Comparison of ENCODE assay signal across 1 cellular context in the genomic region with DNA sequence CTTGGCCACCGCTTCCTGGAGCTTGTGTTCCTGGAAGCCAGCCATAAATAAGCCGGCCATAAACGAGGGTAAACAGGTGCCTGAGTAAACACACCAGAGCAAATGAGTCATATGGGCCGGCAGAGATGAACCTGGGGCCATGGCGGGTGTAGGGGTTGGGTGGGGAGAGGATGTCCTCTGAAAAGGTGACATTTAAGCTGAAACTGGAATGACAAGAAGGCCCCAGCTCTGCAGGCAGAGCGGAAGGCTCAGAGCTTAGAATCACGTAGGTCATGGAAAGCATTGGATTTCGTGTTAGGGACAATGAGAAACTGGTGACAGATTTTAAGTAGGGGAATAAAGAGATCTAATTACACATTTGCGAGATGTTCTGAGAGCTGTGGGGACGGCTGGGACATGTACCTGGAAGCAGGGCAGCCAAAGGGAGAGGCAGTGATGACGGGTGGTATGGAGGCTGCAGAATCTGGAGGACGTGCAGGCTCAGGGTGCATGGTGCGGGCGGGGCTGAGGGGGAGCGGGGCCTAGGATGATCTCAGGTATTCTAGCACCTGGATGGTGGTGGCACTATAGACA.
TF ChIP-seq lines count a peak whose summit lies in the region.

No MANE protein-coding gene starts in this region.

TF ChIP-seq in SK-N-SH, 30 proteins besides CTCF, POLR2A, EP300 and RAD21 (continued from another document):
- TF ChIP-seq, protein P1, sequence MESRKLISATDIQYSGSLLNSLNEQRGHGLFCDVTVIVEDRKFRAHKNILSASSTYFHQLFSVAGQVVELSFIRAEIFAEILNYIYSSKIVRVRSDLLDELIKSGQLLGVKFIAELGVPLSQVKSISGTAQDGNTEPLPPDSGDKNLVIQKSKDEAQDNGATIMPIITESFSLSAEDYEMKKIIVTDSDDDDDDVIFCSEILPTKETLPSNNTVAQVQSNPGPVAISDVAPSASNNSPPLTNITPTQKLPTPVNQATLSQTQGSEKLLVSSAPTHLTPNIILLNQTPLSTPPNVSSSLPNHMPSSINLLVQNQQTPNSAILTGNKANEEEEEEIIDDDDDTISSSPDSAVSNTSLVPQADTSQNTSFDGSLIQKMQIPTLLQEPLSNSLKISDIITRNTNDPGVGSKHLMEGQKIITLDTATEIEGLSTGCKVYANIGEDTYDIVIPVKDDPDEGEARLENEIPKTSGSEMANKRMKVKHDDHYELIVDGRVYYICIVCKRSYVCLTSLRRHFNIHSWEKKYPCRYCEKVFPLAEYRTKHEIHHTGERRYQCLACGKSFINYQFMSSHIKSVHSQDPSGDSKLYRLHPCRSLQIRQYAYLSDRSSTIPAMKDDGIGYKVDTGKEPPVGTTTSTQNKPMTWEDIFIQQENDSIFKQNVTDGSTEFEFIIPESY (IDR thresholded peaks at IDR 0.05; ENCODE audit: borderline replicate concordance, low read depth) = no peak
